1 cellular context compared by ENCODE assay signal in genomic region chr9:90442738-90443137, GRCh38.
TF ChIP-seq lines count a peak whose summit lies in the region.

No MANE protein-coding gene starts in this region.

TF ChIP-seq in HepG2, 621 proteins besides CTCF, POLR2A, EP300 and RAD21 (continued from another document):
- TF ChIP-seq AFF4 (CRISPR knock-in tag; IDR thresholded peaks at IDR 0.05) (no peak), ZNF30 (CRISPR knock-in tag; IDR thresholded peaks at IDR 0.05) (no peak), BCL6 (CRISPR knock-in tag; IDR thresholded peaks at IDR 0.05) (no peak), RARA (CRISPR knock-in tag; IDR thresholded peaks at IDR 0.05) (no peak), ERF (CRISPR knock-in tag; IDR thresholded peaks at IDR 0.05) (no peak), ZNF18 (CRISPR knock-in tag; IDR thresholded peaks at IDR 0.05; ENCODE audit: insufficient replicate concordance) (no peak), RERE (CRISPR knock-in tag; IDR thresholded peaks at IDR 0.05; ENCODE audit: low read depth) (no peak), ZBTB7B (CRISPR knock-in tag; IDR thresholded peaks at IDR 0.05) (no peak), ZNF503 (CRISPR knock-in tag; IDR thresholded peaks at IDR 0.05) (no peak), TOPORS (CRISPR knock-in tag; IDR thresholded peaks at IDR 0.05) (no peak)
